Comparison of ENCODE assay signal across 8 cellular contexts in the genomic region with DNA sequence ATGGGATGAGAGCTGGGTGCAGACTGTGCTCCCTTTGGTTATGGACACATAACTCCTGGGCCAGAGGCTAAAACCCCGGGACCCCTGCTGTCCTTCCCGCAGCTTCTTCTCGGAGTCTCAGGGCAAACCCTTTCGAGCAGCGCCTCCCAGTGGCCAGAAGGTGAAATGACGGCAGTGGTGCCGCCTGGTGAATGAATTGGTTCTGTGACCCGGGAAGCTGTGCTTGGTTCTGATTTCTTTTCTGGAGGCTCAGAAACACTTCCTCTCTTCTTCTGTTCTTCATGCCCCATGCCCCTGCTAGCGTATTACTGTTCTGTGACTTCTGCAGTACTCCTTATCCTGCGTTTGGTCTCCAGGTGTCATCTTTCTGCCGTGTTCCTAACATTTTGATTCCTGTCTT.
DNase-seq lines count a peak whose midpoint lies in the region; ATAC-seq and TF ChIP-seq lines count a peak whose summit lies in the region.
"Not testable (repeated sequence)": the region's sequence is repeated elsewhere in the genome, so short reads cannot be mapped to it uniquely, and the experiment has no call there.

No MANE protein-coding gene starts in this region.

- not testable (repeated sequence) for H3K9me3 Mint-ChIP-seq in glutamatergic neuron (ENCODE audit: unreplicated experiment); naive thymus-derived CD8-positive, alpha-beta T cell

- intact Hi-C loops in OCI-LY7 (cut with micrococcal nuclease; ENCODE audit: unreplicated experiment), result not testable (repeated sequence)

- not testable (repeated sequence) for H3K4me3 ChIP-seq in BJ (ENCODE audit: low read depth, low read length); OCI-LY7 (ENCODE audit: low read depth, low read length, poor library complexity, severe bottlenecking); adipocyte (ENCODE audit: low read length)

- not testable (repeated sequence) for H3K4me3 Mint-ChIP-seq in glutamatergic neuron (ENCODE audit: unreplicated experiment)
- peak overlapping the region in 5 of 10 donors; percentile 39 to 78 (median 55) for H3K4me3 Mint-ChIP-seq in naive thymus-derived CD8-positive, alpha-beta T cell

- POLR2A ChIA-PET in BJ (lab: Charles Lee); OCI-LY7 (lab: Charles Lee): not testable (repeated sequence)
- POLR2A ChIA-PET in naive thymus-derived CD8-positive, alpha-beta T cell (lab: Charles Lee), result interaction anchor here (0.7 kb wide), 1 partner anchor 9 kb away, joined by 3 read pairs; no protein-coding TSS in a partner anchor

- not testable (repeated sequence) for H3K4me1 ChIP-seq in OCI-LY7 (ENCODE audit: insufficient read depth, low read length, poor library complexity, severe bottlenecking); adipocyte (ENCODE audit: control insufficient read depth, insufficient read depth, low read length)

- not testable (repeated sequence) for DNase-seq in BJ (ENCODE audit: low read depth); GM13977 (ENCODE audit: low spot score); OCI-LY7 (ENCODE audit: low spot score)
- DNase-seq in activated CD4-positive, alpha-beta T cell treated with anti-CD3 and anti-CD28 coated beads, Interleukin-2, amount 50 U/mL, for 4 hours, result peak; percentile 11 to 25
- DNase-seq in adipocyte (ENCODE audit: low read depth) (peak; percentile 34), glutamatergic neuron (peak; percentile 69)
- DNase-seq in naive thymus-derived CD8-positive, alpha-beta T cell, result peak in 9 of 10 donors; percentile 13 to 67 (median 50)
- peak; percentile 35 for DNase-seq in stimulated activated CD4-positive, alpha-beta T cell treated with anti-CD3 and anti-CD28 coated beads, Interleukin-4, amount 100 ng/mL, for 1 hour

- not testable (repeated sequence) for H3K36me3 Mint-ChIP-seq in glutamatergic neuron (ENCODE audit: unreplicated experiment); naive thymus-derived CD8-positive, alpha-beta T cell

- H2AFZ ChIP-seq in OCI-LY7 (ENCODE audit: low read length), result not testable (repeated sequence)

- not testable (repeated sequence) for H3K4me2 ChIP-seq in OCI-LY7 (ENCODE audit: low read length)

- not testable (repeated sequence) for H3K27ac Mint-ChIP-seq in glutamatergic neuron (ENCODE audit: unreplicated experiment)
- H3K27ac Mint-ChIP-seq in naive thymus-derived CD8-positive, alpha-beta T cell, result peak overlapping the region in 3 of 10 donors; percentile 39 to 84 (median 72)

- not testable (repeated sequence) for H4K20me1 ChIP-seq in OCI-LY7 (ENCODE audit: insufficient read depth, low read length)

- BruUV-seq in OCI-LY7 (replicated peaks; lab: Mats Ljungman, UMichigan), result not testable (repeated sequence)

- H3K27me3 ChIP-seq in BJ (ENCODE audit: control insufficient read depth, insufficient read depth, low read length); adipocyte (replicated peaks; ENCODE audit: control insufficient read depth, insufficient read depth, low read length): not testable (repeated sequence)

- H3K9me2 ChIP-seq in OCI-LY7 (ENCODE audit: insufficient read depth, low read length), result not testable (repeated sequence)

- ATAC-seq in naive thymus-derived CD8-positive, alpha-beta T cell, result not testable (repeated sequence)

- H3K9me3 ChIP-seq in OCI-LY7 (ENCODE audit: low read length); adipocyte (ENCODE audit: control insufficient read depth, low read length): not testable (repeated sequence)

- not testable (repeated sequence) for H3K27me3 Mint-ChIP-seq in glutamatergic neuron (ENCODE audit: unreplicated experiment); naive thymus-derived CD8-positive, alpha-beta T cell

- H3K4me1 Mint-ChIP-seq in glutamatergic neuron (ENCODE audit: low read depth, unreplicated experiment), result not testable (repeated sequence)
- peaks cover 9 to 12% (median 10%) of the 10 kb centered on the region in 4 donors for H3K4me1 Mint-ChIP-seq in naive thymus-derived CD8-positive, alpha-beta T cell

- not testable (repeated sequence) for H3K36me3 ChIP-seq in BJ (ENCODE audit: control insufficient read depth, insufficient read depth, low read length); OCI-LY7 (ENCODE audit: insufficient read depth, low read length); adipocyte (ENCODE audit: control insufficient read depth, insufficient read depth, low read length, severe bottlenecking)

- in situ Hi-C loops in GM13977 (cut with MboI; ENCODE audit: low pct_unique_long_range_greater_than_20kb, low sequenced_read_pairs, unreplicated experiment), result not testable (repeated sequence)

- TF ChIP-seq CTCF in BJ (IDR thresholded peaks at IDR 0.05; ENCODE audit: insufficient read depth, low read depth, low read length) (peak; percentile 41), GM13977 (IDR thresholded peaks at IDR 0.05; ENCODE audit: extremely low read depth, insufficient read depth, missing control alignments) (peak; percentile 35), OCI-LY7 (conservative IDR thresholded peaks at IDR 0.05; ENCODE audit: low read length) (peak; percentile 48; the same call in 1 of the 2 replicates), glutamatergic neuron (IDR thresholded peaks at IDR 0.05; ENCODE audit: partially characterized antibody, unreplicated experiment) (peak; percentile 81)

- H3K79me2 ChIP-seq in OCI-LY7 (ENCODE audit: insufficient read depth, low read depth, low read length), result not testable (repeated sequence)

- CTCF ChIA-PET in BJ (lab: Yijun Ruan, JAX), result interaction anchor here (0.7 to 0.9 kb wide), 2 partner anchors 93 to 340 kb away, joined by 3 to 4 read pairs; no protein-coding TSS in a partner anchor
- CTCF ChIA-PET in OCI-LY7 (lab: Charles Lee; ENCODE audit: unreplicated experiment), result not testable (repeated sequence)

- not testable (repeated sequence) for H3K27ac ChIP-seq in OCI-LY7 (ENCODE audit: low read depth, low read length, poor library complexity, severe bottlenecking)

- not testable (repeated sequence) for H3K9ac ChIP-seq in adipocyte (ENCODE audit: low read length)
